22 cellular contexts compared by ENCODE assay signal in the genomic region with DNA sequence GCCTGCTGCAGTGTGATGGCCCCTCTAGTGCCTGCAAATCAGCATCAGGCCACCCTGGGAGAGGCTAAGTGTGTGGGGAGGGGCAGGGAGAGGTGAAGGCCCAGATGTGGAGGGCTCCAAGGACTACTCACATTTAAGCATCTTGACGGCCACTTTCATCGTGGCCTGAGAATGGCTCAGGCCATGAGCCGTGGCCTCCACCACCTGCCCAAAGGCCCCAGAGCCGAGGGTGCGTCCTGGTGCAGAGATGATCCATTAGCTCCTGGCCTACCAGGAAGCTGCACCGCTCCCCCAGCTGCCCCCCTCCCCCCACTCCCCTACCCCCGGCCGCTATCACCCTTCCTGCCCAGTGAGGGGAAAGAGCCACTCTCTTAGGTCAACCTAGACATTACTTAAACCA. TPM values are rescaled to one million over a fixed set of nuclear protein-coding genes. Genes with fewer than 3 reads are reported as not detected.
"Had no signal": no experiment of that assay in that cellular context is flagged by ENCODE, and none has a peak within 500 bp of the region (broad histone marks: within the 10 kb centered on the region; RNA-seq: fewer than 3 reads in every experiment).

No MANE protein-coding gene starts in this region.

- H3K9ac ChIP-seq: neural progenitor cell had no signal

- H3K27me3 ChIP-seq: foreskin keratinocyte, hepatocyte, neural progenitor cell, thyroid gland, upper lobe of left lung, uterus had no signal

- H2AFZ ChIP-seq: hepatocyte, neural progenitor cell had no signal

- H3K9me3 ChIP-seq: thyroid gland, upper lobe of left lung, uterus had no signal

- H3K4me3 Mint-ChIP-seq: endodermal cell; naive thymus-derived CD4-positive, alpha-beta T cell; neural progenitor cell had no signal

- H3K79me2 ChIP-seq: hepatocyte had no signal

- DNase-seq: effector CD4-positive, alpha-beta T cell; endodermal cell; erythroblast; foreskin keratinocyte; left colon; naive thymus-derived CD4-positive, alpha-beta T cell; occipital lobe; stimulated activated CD4-positive, alpha-beta T cell treated with anti-CD3 and anti-CD28 coated beads, Interleukin-12 subunit alpha, Interleukin-12 subunit beta, amount 100 ng/mL, for 4 hours; stimulated activated naive CD4-positive, alpha-beta T cell treated with Interleukin-2 at 50 U/mL for 16 hours; thyroid gland had no signal

- H3K4me1 ChIP-seq: foreskin keratinocyte, thyroid gland had no signal

- H3K36me3 ChIP-seq: neural progenitor cell, thyroid gland, uterus had no signal

- H3K36me3 Mint-ChIP-seq: naive thymus-derived CD4-positive, alpha-beta T cell; neural progenitor cell had no signal

- H3K9me3 Mint-ChIP-seq: endodermal cell; naive thymus-derived CD4-positive, alpha-beta T cell; neural progenitor cell had no signal

- ATAC-seq: foreskin keratinocyte, left colon had no signal

- H3K4me3 ChIP-seq: hepatocyte, neural progenitor cell, thyroid gland, upper lobe of left lung, uterus had no signal

- H3K27ac ChIP-seq: foreskin keratinocyte, hepatocyte, neural progenitor cell, thyroid gland, uterus had no signal

- H3K4me2 ChIP-seq: hepatocyte, neural progenitor cell had no signal

- H3K27ac Mint-ChIP-seq: endodermal cell; naive thymus-derived CD4-positive, alpha-beta T cell; neural progenitor cell had no signal

RNA-seq across cellular contexts. Expression of gene PDGFRB, which starts 31.0 kb away (rescaled TPM):
- total RNA-seq: foreskin keratinocyte had no signal
- polyA plus RNA-seq: foreskin keratinocyte had no signal

RNA-seq across cellular contexts. Expression of gene CSF1R, which starts 38.2 kb away (rescaled TPM):
- total RNA-seq: dermis microvascular lymphatic vessel endothelial cell, endodermal cell, endothelial cell of umbilical vein, foreskin keratinocyte, lung microvascular endothelial cell, pulmonary artery endothelial cell had no signal
- polyA plus RNA-seq: endothelial cell of umbilical vein had no signal

RNA-seq across cellular contexts. Expression of gene CDX1, which starts 42.0 kb away (rescaled TPM):
- total RNA-seq: dermis microvascular lymphatic vessel endothelial cell; endodermal cell; endothelial cell of umbilical vein; foreskin keratinocyte; liver; lung microvascular endothelial cell; mononuclear cell; naive thymus-derived CD4-positive, alpha-beta T cell; occipital lobe; pulmonary artery endothelial cell; sciatic nerve; skeletal muscle tissue; thyroid gland had no signal
- polyA plus RNA-seq: endothelial cell of umbilical vein; foreskin keratinocyte; liver; naive thymus-derived CD4-positive, alpha-beta T cell had no signal
